18 cellular contexts compared by ENCODE assay signal in the genomic region with DNA sequence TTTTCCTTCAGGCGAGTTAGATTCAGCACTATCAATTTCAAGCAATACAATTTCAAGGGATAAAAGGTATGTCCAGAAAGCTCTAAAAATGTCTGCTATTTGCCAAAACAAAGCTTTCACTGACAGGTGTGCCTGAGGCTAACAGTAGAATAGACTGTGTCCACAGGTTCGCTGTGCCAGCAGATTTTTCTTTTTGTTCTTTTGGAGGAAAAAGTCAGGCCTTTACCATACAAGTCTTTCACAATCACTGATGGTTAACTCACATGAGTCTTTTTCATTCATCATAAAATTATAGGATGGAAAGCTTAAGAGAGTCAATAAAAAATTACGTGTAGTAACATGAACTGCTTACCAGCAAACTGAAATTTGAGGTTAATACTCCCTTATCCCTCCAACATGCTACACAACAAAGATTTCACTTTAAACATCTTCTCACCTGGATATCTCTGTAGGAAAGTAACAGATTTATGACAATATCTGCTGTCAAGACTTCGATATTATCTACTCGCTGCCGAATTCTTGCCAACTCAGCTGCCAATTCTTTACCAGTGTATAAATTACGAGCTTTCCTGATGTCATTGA.
DNase-seq lines count a peak whose midpoint lies in the region; ATAC-seq and TF ChIP-seq lines count a peak whose summit lies in the region.
"Had no signal": no experiment of that assay in that cellular context is flagged by ENCODE, and none has a peak within 500 bp of the region (broad histone marks: within the 10 kb centered on the region; RNA-seq: fewer than 3 reads in every experiment).

No MANE protein-coding gene starts in this region.

- H3K4me1 ChIP-seq in adrenal gland (replicated peaks in 1 of 2) (peaks cover 21 to 97% of the 10 kb centered on the region in 2 donors), lower lobe of right lung (peaks cover 12% of the 10 kb centered on the region)

- no peaks in the 10 kb centered on the region for H3K27me3 ChIP-seq in adrenal gland
- H3K27me3 ChIP-seq in lower lobe of right lung (ENCODE audit: low read depth): no peaks in the 10 kb centered on the region
- H3K27me3 ChIP-seq: esophagus muscularis mucosa, spleen, suprapubic skin had no signal

- no peak overlapping the region for H3K4me3 ChIP-seq in adrenal gland
- no peak overlapping the region for H3K4me3 ChIP-seq in lower lobe of right lung
- H3K4me3 ChIP-seq: esophagus muscularis mucosa, spleen, suprapubic skin had no signal

- intact Hi-C loops in adrenal gland (cut with DNase I): no loop called here
- intact Hi-C loops in lower lobe of right lung (cut with DNase I): no loop called here

- TF ChIP-seq CTCF in adrenal gland (IDR thresholded peaks at IDR 0.05) (no peak), lower lobe of right lung (IDR thresholded peaks at IDR 0.05) (no peak)

- no peak for TF ChIP-seq POLR2A in adrenal gland (IDR thresholded peaks at IDR 0.05)

- no peak for ATAC-seq in lower lobe of right lung
- ATAC-seq in GM21515 (IDR thresholded peaks at IDR 0.05; ENCODE audit: unreplicated experiment): no peak

- 54 to 64% (median 63%) methylated on average over 7 of the region's 7 CpGs for WGBS in adrenal gland, 4 donors

- H3K27ac ChIP-seq in adrenal gland (peak overlapping the region; percentile 3 to 82 (median 70)), lower lobe of right lung (peak overlapping the region; percentile 33)
- H3K27ac ChIP-seq: esophagus muscularis mucosa, suprapubic skin had no signal

- DNase-seq in ELF-1 (ENCODE audit: low read depth, low spot score) (peak; percentile 26), NCI-H1105 treated with DMSO at 0.1 percent for 48 hours (lab: John Stamatoyannopoulos, UW) (peak; percentile 86), adrenal gland (no peak), lower lobe of right lung (no peak), pons (ENCODE audit: low spot score) (no peak), NCI-H1694 treated with DMSO at 0.1 percent for 48 hours (lab: John Stamatoyannopoulos, UW) (no peak)
- DNase-seq in activated CD4-positive, alpha-beta T cell treated with anti-CD3 and anti-CD28 coated beads for 48 hours: no peak
- DNase-seq: activated gamma-delta T cell; amygdala; CD4-positive, alpha-beta T cell; central memory CD4-positive, alpha-beta T cell; NCI-H1092; NCI-H446 treated with DMSO at 0.1 percent for 48 hours; spleen; stimulated activated CD8-positive, alpha-beta memory T cell treated with anti-CD3 and anti-CD28 coated beads, Interleukin-4, amount 100 ng/mL, for 48 hours had no signal

- H3K9me3 ChIP-seq in adrenal gland (replicated peaks in 1 of 3) (no peaks in the 10 kb centered on the region), lower lobe of right lung (no peaks in the 10 kb centered on the region)
- H3K9me3 ChIP-seq: esophagus muscularis mucosa, spleen, suprapubic skin had no signal

- H3K36me3 ChIP-seq in adrenal gland (replicated peaks in 1 of 2) (peaks cover 0 to 37% of the 10 kb centered on the region in 2 donors), lower lobe of right lung (peaks cover 31% of the 10 kb centered on the region)
- H3K36me3 ChIP-seq: suprapubic skin had no signal

Comparison
In these comparisons a context has a peak if more than half of its experiments do, and no peak if none do; other contexts are left out.
1. DNase-seq: peak in ELF-1 (single experiment) and NCI-H1105 treated with DMSO at 0.1 percent for 48 hours (single experiment); none in adrenal gland (0 of 7), lower lobe of right lung (single experiment), pons (single experiment), activated CD4-positive, alpha-beta T cell treated with anti-CD3 and anti-CD28 coated beads for 48 hours (single experiment) and NCI-H1694 treated with DMSO at 0.1 percent for 48 hours (single experiment).